In the genomic region with DNA sequence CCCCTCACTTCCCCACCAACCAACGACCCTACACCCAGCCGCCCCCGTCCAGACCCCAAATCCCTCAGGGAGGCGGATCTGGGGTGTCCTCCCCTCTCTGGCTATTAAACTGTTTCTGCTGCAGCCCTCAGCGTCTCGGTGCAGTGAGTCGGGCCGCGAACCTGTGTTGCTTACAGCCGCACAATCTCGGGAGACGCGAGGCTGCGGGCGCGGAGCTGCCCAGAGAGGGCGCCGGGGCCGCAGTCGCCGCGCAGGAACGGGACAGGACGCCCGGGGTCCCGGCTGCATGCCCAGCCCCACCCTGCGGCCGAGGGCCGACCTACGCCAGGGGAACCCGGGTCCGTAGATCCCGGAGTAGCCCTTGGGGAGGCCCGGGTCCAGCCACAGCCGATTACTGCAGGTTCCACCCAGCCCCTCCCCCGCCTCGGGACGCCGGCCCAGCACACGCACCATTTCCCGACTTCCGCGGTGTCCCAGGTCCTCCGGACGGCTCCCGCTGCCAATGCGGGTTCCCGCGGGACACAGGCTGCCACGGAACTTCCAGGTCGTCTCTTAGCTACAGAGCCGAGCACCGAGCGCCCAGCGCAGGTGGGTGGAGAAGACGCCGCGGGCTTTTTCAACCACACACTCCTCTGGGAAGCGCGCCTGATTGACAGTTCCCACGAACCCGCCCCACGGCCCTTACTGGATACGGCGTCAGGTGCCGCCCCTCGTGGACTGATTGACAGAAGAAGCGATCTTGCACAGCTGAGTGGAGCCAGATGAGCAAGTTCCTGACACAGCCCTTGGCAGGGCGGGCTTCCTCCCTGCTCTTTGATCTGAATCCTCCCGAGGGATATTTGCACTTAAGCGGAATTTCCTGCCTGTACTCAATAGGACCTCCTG, we compare ENCODE assay signal across 8 cellular contexts. TPM values are rescaled to one million over a fixed set of nuclear protein-coding genes. Genes with fewer than 3 reads are reported as not detected.
DNase-seq lines count a peak whose midpoint lies in the region; ATAC-seq and TF ChIP-seq lines count a peak whose summit lies in the region.

A gene (minus strand): TSS at position 654 of the 885 bp plus-strand sequence. CDS start 201 bp downstream, at position 453.

- peak within 1 kb of the TSS; percentile 92 for H3K4me3 Mint-ChIP-seq in activated B cell treated with CpG ODN at 0.5 μM for 24 hours

- intact Hi-C loops in activated B cell treated with CpG ODN at 0.5 μM for 24 hours (cut with micrococcal nuclease), result loop anchor here (1.0 to 2.0 kb wide), 8 partner anchors 36 to 238 kb away; a partner anchor contains a TSS

- H3K9me3 Mint-ChIP-seq in activated B cell treated with CpG ODN at 0.5 μM for 24 hours, result no peaks in the 10 kb centered on the region

- POLR2A ChIA-PET in AG04449 (lab: Yijun Ruan, JAX), result interaction anchor here (1.2 kb wide), 1 partner anchor 67 kb away, joined by 3 read pairs; a partner anchor contains a TSS
- POLR2A ChIA-PET in activated B cell treated with CpG ODN at 0.5 μM for 24 hours (lab: Charles Lee), result interaction anchor here (0.6 to 3.1 kb wide), 9 partner anchors 15 to 1497 kb away, joined by 3 to 12 read pairs (median 6); a partner anchor contains a TSS

- peaks cover 4% of the 10 kb centered on the region for H3K36me3 Mint-ChIP-seq in activated B cell treated with CpG ODN at 0.5 μM for 24 hours (ENCODE audit: low read depth)

- H3K27me3 Mint-ChIP-seq in activated B cell treated with CpG ODN at 0.5 μM for 24 hours, result no peaks in the 10 kb centered on the region

- H3K4me1 Mint-ChIP-seq in activated B cell treated with CpG ODN at 0.5 μM for 24 hours, result peaks cover 22% of the 10 kb centered on the region

- peak; percentile 63 for ATAC-seq in GM18873 (IDR thresholded peaks at IDR 0.05; ENCODE audit: low FRiP score, unreplicated experiment)
- ATAC-seq in HG03139 (IDR thresholded peaks at IDR 0.05; ENCODE audit: unreplicated experiment), result peak; percentile 76
- ATAC-seq in activated B cell treated with CpG ODN at 0.5 μM for 24 hours (ENCODE audit: low read depth), result peak; percentile 89

- DNase-seq in AG04449 (ENCODE audit: low read depth, low spot score) (peak; percentile 59), NCI-H2227 (lab: John Stamatoyannopoulos, UW; ENCODE audit: unreplicated experiment) (peak; percentile 92), activated B cell treated with CpG ODN at 0.5 μM for 24 hours (peak; percentile 83), islet precursor cell (peak; percentile 99)
- DNase-seq in central memory CD4-positive, alpha-beta T cell, result peak; percentile 75
- peak; percentile 81 for DNase-seq in stimulated activated CD4-positive, alpha-beta T cell treated with anti-CD3 and anti-CD28 coated beads, Interleukin-12 subunit alpha, Interleukin-12 subunit beta, amount 100 ng/mL, for 4 hours

- H3K27ac Mint-ChIP-seq in activated B cell treated with CpG ODN at 0.5 μM for 24 hours, result peak within 1 kb of the TSS; percentile 77

- peak within 1 kb of the TSS; percentile 80 for H3K4me3 ChIP-seq in AG04449 (ENCODE audit: low read depth, low read length)

- TF ChIP-seq CTCF in AG04449 (IDR thresholded peaks at IDR 0.05; ENCODE audit: insufficient read depth, low read length, missing control alignments) (no peak), activated B cell treated with CpG ODN at 0.5 μM for 24 hours (IDR thresholded peaks at IDR 0.05) (no peak)

- CTCF ChIA-PET in AG04449 (lab: Yijun Ruan, JAX) (no interaction called here), activated B cell treated with CpG ODN at 0.5 μM for 24 hours (lab: Charles Lee) (no interaction called here)

RNA-seq across cellular contexts. Expression of the gene that starts here (rescaled TPM):
- 6.8 and 6.9 TPM in 2 replicates for total RNA-seq in activated B cell treated with CpG ODN at 0.5 μM for 24 hours

Comparison
In these comparisons a context has a peak if more than half of its experiments do, and no peak if none do; other contexts are left out.
1. Peak in every context shown above with its lines: DNase-seq, ATAC-seq and H3K4me3 ChIP-seq.